In the genomic region with DNA sequence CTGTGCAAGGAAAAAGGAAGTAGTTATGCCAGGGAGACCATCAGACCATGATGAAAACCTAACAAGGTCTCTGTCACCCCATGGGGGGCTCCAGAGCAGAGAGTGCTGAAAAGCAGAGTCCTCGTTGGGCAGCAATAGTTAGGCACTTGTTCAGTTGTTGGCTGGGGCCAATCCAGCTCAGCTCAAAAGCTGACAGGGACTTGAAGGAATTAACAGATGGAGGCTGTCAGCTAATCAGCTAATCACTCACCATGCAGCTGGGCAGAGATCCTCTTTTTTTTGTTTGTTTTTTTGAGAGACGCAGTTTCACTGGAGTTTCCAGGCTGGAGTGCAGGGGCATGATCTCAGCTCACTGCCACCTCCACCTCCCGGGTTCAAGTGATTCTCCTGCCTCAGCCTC, we compare ENCODE assay signal across 28 cellular contexts. TPM values are rescaled to one million over a fixed set of nuclear protein-coding genes. Genes with fewer than 3 reads are reported as not detected.
DNase-seq lines count a peak whose midpoint lies in the region; ATAC-seq and TF ChIP-seq lines count a peak whose summit lies in the region.
"Had no signal": no experiment of that assay in that cellular context is flagged by ENCODE, and none has a peak within 500 bp of the region (broad histone marks: within the 10 kb centered on the region; RNA-seq: fewer than 3 reads in every experiment).

No MANE protein-coding gene starts in this region.

- no peaks in the 10 kb centered on the region for H3K9me3 Mint-ChIP-seq in progenitor cell of endocrine pancreas (ENCODE audit: low read depth)
- H3K9me3 Mint-ChIP-seq: activated naive CD4-positive, alpha-beta T cell treated with anti-CD3 and anti-CD28 coated beads for 36 hours; T-cell had no signal

- no peaks in the 10 kb centered on the region for H3K27me3 ChIP-seq in left ventricle myocardium inferior (ENCODE audit: low read depth)
- H3K27me3 ChIP-seq in osteoblast (ENCODE audit: insufficient read depth, low read length), result no peaks in the 10 kb centered on the region
- no peaks in the 10 kb centered on the region for H3K27me3 ChIP-seq in upper lobe of right lung
- H3K27me3 ChIP-seq: BLaER1, heart left ventricle, MG63, spleen, stomach had no signal

- no peaks in the 10 kb centered on the region for H3K27me3 Mint-ChIP-seq in progenitor cell of endocrine pancreas
- H3K27me3 Mint-ChIP-seq: T-cell had no signal

- intact Hi-C loops in left ventricle myocardium inferior (cut with micrococcal nuclease) (no loop called here), cardiac septum (cut with DNase I) (no loop called here), upper lobe of right lung (cut with DNase I) (no loop called here)

- ATAC-seq in upper lobe of right lung (peak; percentile 35), HG03432 (IDR thresholded peaks at IDR 0.05; ENCODE audit: unreplicated experiment) (no peak)
- ATAC-seq: activated CD8-positive, alpha-beta T cell treated with anti-CD3 and anti-CD28 coated beads, Interleukin-2, amount 10 ng/mL, durations not matched to agents 7 days and 5 days; T-cell had no signal

- H3K79me2 ChIP-seq in osteoblast (ENCODE audit: insufficient read depth, low read length), result no peaks in the 10 kb centered on the region

- no peak overlapping the region for H3K4me2 ChIP-seq in osteoblast (ENCODE audit: insufficient read depth, low read length)
- H3K4me2 ChIP-seq: BLaER1 had no signal

- no peak for TF ChIP-seq CTCF in left ventricle myocardium inferior (IDR thresholded peaks at IDR 0.05; ENCODE audit: borderline replicate concordance)
- TF ChIP-seq CTCF in osteoblast (IDR thresholded peaks at IDR 0.05; ENCODE audit: extremely low read depth, low read depth, low read length), result no peak
- TF ChIP-seq CTCF in upper lobe of right lung (IDR thresholded peaks at IDR 0.05), result no peak
- no peak for TF ChIP-seq CTCF in progenitor cell of endocrine pancreas (IDR thresholded peaks at IDR 0.05; ENCODE audit: unreplicated experiment)

- peak overlapping the region; percentile 69 for H2AFZ ChIP-seq in osteoblast (ENCODE audit: low read length)

- H3K4me3 Mint-ChIP-seq in progenitor cell of endocrine pancreas (ENCODE audit: low read depth), result no peak overlapping the region
- H3K4me3 Mint-ChIP-seq: activated CD8-positive, alpha-beta T cell treated with anti-CD3 and anti-CD28 coated beads, Interleukin-2, amount 10 ng/mL, durations not matched to agents 7 days and 5 days; activated naive CD4-positive, alpha-beta T cell treated with anti-CD3 and anti-CD28 coated beads for 36 hours; mesothelial cell of epicardium; T-cell had no signal

- H3K4me3 ChIP-seq in left ventricle myocardium inferior (no peak overlapping the region), osteoblast (ENCODE audit: insufficient read depth, low read length) (no peak overlapping the region), upper lobe of right lung (no peak overlapping the region)
- H3K4me3 ChIP-seq: BLaER1, heart left ventricle, MG63, spleen, stomach had no signal

- H3K27ac Mint-ChIP-seq in progenitor cell of endocrine pancreas, result no peak overlapping the region
- H3K27ac Mint-ChIP-seq: activated CD8-positive, alpha-beta T cell treated with anti-CD3 and anti-CD28 coated beads, Interleukin-2, amount 10 ng/mL, durations not matched to agents 7 days and 5 days; activated naive CD4-positive, alpha-beta T cell treated with anti-CD3 and anti-CD28 coated beads for 36 hours; mesothelial cell of epicardium; T-cell had no signal

- H3K36me3 Mint-ChIP-seq in progenitor cell of endocrine pancreas (ENCODE audit: insufficient read depth), result peaks cover 16% of the 10 kb centered on the region
- H3K36me3 Mint-ChIP-seq: T-cell had no signal

- peaks cover 11% of the 10 kb centered on the region for H3K4me1 ChIP-seq in left ventricle myocardium inferior
- H3K4me1 ChIP-seq in osteoblast (ENCODE audit: insufficient read depth, low read length), result peaks cover 34% of the 10 kb centered on the region
- peaks cover 16% of the 10 kb centered on the region for H3K4me1 ChIP-seq in upper lobe of right lung
- H3K4me1 ChIP-seq: BLaER1, stomach had no signal

- DNase-seq in left ventricle myocardium inferior (no peak), cardiac septum (ENCODE audit: low spot score) (no peak), osteoblast (ENCODE audit: insufficient read length, low spot score, missing footprints) (no peak), upper lobe of right lung (no peak), Ammon's horn (ENCODE audit: low spot score) (no peak), progenitor cell of endocrine pancreas (ENCODE audit: low spot score, unreplicated experiment) (no peak)
- DNase-seq: activated CD4-positive, alpha-beta T cell treated with anti-CD3 and anti-CD28 coated beads for 1 hour; activated CD8-positive, alpha-beta T cell treated with anti-CD3 and anti-CD28 coated beads, Interleukin-2, amount 10 ng/mL, durations not matched to agents 7 days and 5 days; activated naive CD4-positive, alpha-beta T cell treated with anti-CD3 and anti-CD28 coated beads for 36 hours; activated T-cell treated with anti-CD3 and anti-CD28 coated beads, Interleukin-2, amount 50 U/mL, for 1 hour; DMS153; heart left ventricle; left cardiac atrium; MG63; NCI-H1436; NCI-H748 treated with DMSO at 0.1 percent for 48 hours; OCI-M1; SHP77 treated with DMSO at 0.1 percent for 48 hours; spleen; stimulated activated CD4-positive, alpha-beta T cell treated with anti-CD3 and anti-CD28 coated beads, Interleukin-4, amount 100 ng/mL, for 24 hours; stomach; T-cell had no signal

- no peaks in the 10 kb centered on the region for H3K36me3 ChIP-seq in left ventricle myocardium inferior
- H3K36me3 ChIP-seq in osteoblast (ENCODE audit: insufficient read depth, low read length), result peaks cover 21% of the 10 kb centered on the region
- no peaks in the 10 kb centered on the region for H3K36me3 ChIP-seq in upper lobe of right lung

- no peaks in the 10 kb centered on the region for H4K20me1 ChIP-seq in osteoblast (ENCODE audit: insufficient read depth, low read length)
- H4K20me1 ChIP-seq: BLaER1 had no signal

- H3K27ac ChIP-seq in left ventricle myocardium inferior (replicated peaks) (peak overlapping the region; percentile 61), cingulate gyrus (ENCODE audit: low read depth, low read length) (peak overlapping the region; percentile 77), osteoblast (ENCODE audit: low read depth, low read length) (peak overlapping the region; percentile 83), upper lobe of right lung (peak overlapping the region; percentile 76)
- H3K27ac ChIP-seq: BLaER1 had no signal

- no peaks in the 10 kb centered on the region for H3K4me1 Mint-ChIP-seq in progenitor cell of endocrine pancreas (ENCODE audit: low read depth)
- H3K4me1 Mint-ChIP-seq: mesothelial cell of epicardium had no signal

- H3K9me3 ChIP-seq in left ventricle myocardium inferior (replicated peaks) (no peaks in the 10 kb centered on the region), osteoblast (ENCODE audit: low read depth, low read length) (no peaks in the 10 kb centered on the region), upper lobe of right lung (no peaks in the 10 kb centered on the region)
- H3K9me3 ChIP-seq: heart left ventricle, MG63, spleen, stomach had no signal

RNA-seq across cellular contexts. Expression of gene CEP55, which starts 18.1 kb away (rescaled TPM):
- total RNA-seq in left ventricle myocardium inferior (0.66 TPM), cardiac septum (0.13 TPM), osteoblast (4.7 TPM in 2 replicates), upper lobe of right lung (0.35 TPM), progenitor cell of endocrine pancreas (9.1 and 10.5 TPM in 2 replicates)

RNA-seq across cellular contexts. Expression of gene MYOF, which starts 32.4 kb away (rescaled TPM):
- total RNA-seq in left ventricle myocardium inferior (43.6 TPM), cardiac septum (82.5 TPM), osteoblast (352 and 379 TPM in 2 replicates), upper lobe of right lung (132 TPM), progenitor cell of endocrine pancreas (25.5 and 35.2 TPM in 2 replicates)

RNA-seq across cellular contexts. Expression of gene FFAR4, which starts 52.0 kb away (rescaled TPM):
- 0.08 TPM for total RNA-seq in left ventricle myocardium inferior
- total RNA-seq in cardiac septum, result 0.08 TPM
- total RNA-seq in osteoblast, result not detected in 2 replicates
- 4.9 TPM for total RNA-seq in upper lobe of right lung
- total RNA-seq in progenitor cell of endocrine pancreas, result 0.07 and 0.13 TPM in 2 replicates
- total RNA-seq: A673; activated CD8-positive, alpha-beta T cell treated with anti-CD3 and anti-CD28 coated beads, Interleukin-2, amount 10 ng/mL, durations not matched to agents 7 days and 5 days; activated naive CD4-positive, alpha-beta T cell treated with anti-CD3 and anti-CD28 coated beads for 36 hours; dermis microvascular lymphatic vessel endothelial cell; mesothelial cell of epicardium; T-cell had no signal
